In the genomic region with DNA sequence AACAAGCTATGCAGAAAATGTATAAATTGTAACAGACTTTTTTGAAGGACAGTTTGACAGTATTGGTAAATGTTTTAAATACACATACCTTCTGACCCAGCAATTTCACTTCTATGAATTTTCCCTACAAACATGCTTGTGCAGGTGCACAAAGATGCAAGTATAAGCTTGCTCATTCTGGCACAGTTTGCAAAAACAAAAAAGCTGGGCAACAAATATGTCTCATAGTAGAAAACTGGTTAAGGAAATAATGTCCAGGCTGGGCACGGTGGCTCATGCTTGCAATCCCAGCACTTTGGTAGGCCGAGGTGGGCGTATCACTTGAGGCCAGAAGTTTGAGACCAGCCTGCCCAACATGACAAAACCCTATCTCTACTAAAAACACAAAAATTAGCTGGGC, we compare ENCODE assay signal across 24 cellular contexts.
"Had no signal": no experiment of that assay in that cellular context is flagged by ENCODE, and none has a peak within 500 bp of the region (broad histone marks: within the 10 kb centered on the region; RNA-seq: fewer than 3 reads in every experiment).

No MANE protein-coding gene starts in this region.

- H3K27ac Mint-ChIP-seq: activated CD4-positive, alpha-beta memory T cell treated with anti-CD3 and anti-CD28 coated beads for 36 hours; activated CD4-positive, alpha-beta T cell treated with anti-CD3 and anti-CD28 coated beads, Interleukin-2, amount 10 ng/mL, durations not matched to agents 7 days and 5 days; activated naive CD4-positive, alpha-beta T cell treated with anti-CD3 and anti-CD28 coated beads, Interleukin-2, amount 50 U/mL, for 72 hours; activated naive CD8-positive, alpha-beta T cell treated with anti-CD3 and anti-CD28 coated beads, Interleukin-2, amount 50 U/mL, for 24 hours; brain had no signal

- H3K27me3 Mint-ChIP-seq: activated CD4-positive, alpha-beta memory T cell treated with anti-CD3 and anti-CD28 coated beads for 36 hours had no signal

- H3K36me3 Mint-ChIP-seq: activated CD4-positive, alpha-beta memory T cell treated with anti-CD3 and anti-CD28 coated beads for 36 hours; activated naive CD4-positive, alpha-beta T cell treated with anti-CD3 and anti-CD28 coated beads, Interleukin-2, amount 50 U/mL, for 72 hours; brain had no signal

- H3K27me3 ChIP-seq: SJCRH30 had no signal

- H3K4me3 ChIP-seq: PC-9, SJCRH30 had no signal

- H3K4me1 ChIP-seq: SJCRH30 had no signal

- H3K4me1 Mint-ChIP-seq: activated CD4-positive, alpha-beta T cell treated with anti-CD3 and anti-CD28 coated beads, Interleukin-2, amount 10 ng/mL, durations not matched to agents 7 days and 5 days; activated naive CD8-positive, alpha-beta T cell treated with anti-CD3 and anti-CD28 coated beads, Interleukin-2, amount 50 U/mL, for 24 hours had no signal

- H3K9ac ChIP-seq: SK-N-SH had no signal

- H3K4me3 Mint-ChIP-seq: activated CD4-positive, alpha-beta memory T cell treated with anti-CD3 and anti-CD28 coated beads for 36 hours; activated CD4-positive, alpha-beta T cell treated with anti-CD3 and anti-CD28 coated beads, Interleukin-2, amount 10 ng/mL, durations not matched to agents 7 days and 5 days; activated naive CD8-positive, alpha-beta T cell treated with anti-CD3 and anti-CD28 coated beads, Interleukin-2, amount 50 U/mL, for 24 hours; activated T-cell treated with anti-CD3 and anti-CD28 coated beads, Interleukin-2, amount 50 U/mL, for 4 hours; brain had no signal

- H3K9me3 Mint-ChIP-seq: activated CD4-positive, alpha-beta memory T cell treated with anti-CD3 and anti-CD28 coated beads for 36 hours; activated CD4-positive, alpha-beta T cell treated with anti-CD3 and anti-CD28 coated beads, Interleukin-2, amount 10 ng/mL, durations not matched to agents 7 days and 5 days; activated naive CD4-positive, alpha-beta T cell treated with anti-CD3 and anti-CD28 coated beads, Interleukin-2, amount 50 U/mL, for 72 hours; activated naive CD8-positive, alpha-beta T cell treated with anti-CD3 and anti-CD28 coated beads, Interleukin-2, amount 50 U/mL, for 24 hours; activated T-cell treated with anti-CD3 and anti-CD28 coated beads, Interleukin-2, amount 50 U/mL, for 4 hours had no signal

- H3K4me2 ChIP-seq: PC-9, SK-N-SH had no signal

- DNase-seq: activated CD4-positive, alpha-beta memory T cell treated with anti-CD3 and anti-CD28 coated beads for 36 hours; activated CD4-positive, alpha-beta T cell treated with anti-CD3 and anti-CD28 coated beads, Interleukin-2, amount 10 ng/mL, durations not matched to agents 7 days and 5 days; activated CD4-positive, CD25-positive, alpha-beta regulatory T cell; activated CD8-positive, alpha-beta memory T cell treated with anti-CD3 and anti-CD28 coated beads for 24 hours; activated effector memory CD4-positive, alpha-beta T cell treated with anti-CD3 and anti-CD28 coated beads, Interleukin-2, amount 50 U/mL, for 16 hours; activated naive CD4-positive, alpha-beta T cell treated with Interleukin-2 at 50 U/mL for 16 hours; activated naive CD8-positive, alpha-beta T cell treated with anti-CD3 and anti-CD28 coated beads, Interleukin-2, amount 50 U/mL, for 24 hours; activated T-cell treated with anti-CD3 and anti-CD28 coated beads, Interleukin-2, amount 50 U/mL, for 4 hours; amniotic stem cell; KG1; NCI-H1092; NCI-H1417; NCI-H1930; NCI-H345; NCI-H510A treated with DMSO at 0.1 percent for 48 hours; NCI-H69; PC-9; Right ventricle myocardium superior; SJCRH30; SK-N-SH; T-helper 1 cell had no signal

- FAIRE-seq: astrocyte had no signal

- H2AFZ ChIP-seq: PC-9 had no signal

- H3K9me3 ChIP-seq: SJCRH30, SK-N-SH had no signal

- H3K27ac ChIP-seq: PC-9, SJCRH30 had no signal

- ATAC-seq: activated naive CD4-positive, alpha-beta T cell treated with anti-CD3 and anti-CD28 coated beads, Interleukin-2, amount 50 U/mL, for 72 hours; activated naive CD8-positive, alpha-beta T cell treated with anti-CD3 and anti-CD28 coated beads, Interleukin-2, amount 50 U/mL, for 24 hours; activated T-cell treated with anti-CD3 and anti-CD28 coated beads, Interleukin-2, amount 50 U/mL, for 4 hours had no signal

- H3K36me3 ChIP-seq: SJCRH30 had no signal
